33 cellular contexts compared by ENCODE assay signal in genomic region chr19:53894736-53895135, GRCh38. TPM values are rescaled to one million over a fixed set of nuclear protein-coding genes. Genes with fewer than 3 reads are reported as not detected.
"Had no signal": no experiment of that assay in that cellular context is flagged by ENCODE, and none has a peak within 500 bp of the region (broad histone marks: within the 10 kb centered on the region; RNA-seq: fewer than 3 reads in every experiment).

No MANE protein-coding gene starts in this region.

- H3K4me3 ChIP-seq: esophagus squamous epithelium, pancreas, prostate gland, skin epidermis, thoracic aorta, uterus had no signal

- FAIRE-seq: astrocyte, frontal cortex, islet of Langerhans, pancreas had no signal

- H3K9me3 ChIP-seq: neutrophil, pancreas, prostate gland, thoracic aorta, uterus had no signal

- DNase-seq: activated CD4-positive, alpha-beta memory T cell treated with anti-CD3 and anti-CD28 coated beads, Interleukin-2, amount 10 ng/mL, durations not matched to agents 7 days and 5 days; activated CD4-positive, alpha-beta T cell treated with anti-CD3 and anti-CD28 coated beads for 1 hour; activated CD4-positive, alpha-beta T cell treated with anti-CD3 and anti-CD28 coated beads, Interleukin-2, amount 10 ng/mL, durations not matched to agents 7 days and 5 days; activated CD8-positive, alpha-beta memory T cell treated with anti-CD3 and anti-CD28 coated beads, Interleukin-2, amount 50 U/mL, for 48 hours; activated gamma-delta T cell treated with Interleukin-2 at 50 U/mL for 16 hours; activated naive CD4-positive, alpha-beta T cell treated with anti-CD3 and anti-CD28 coated beads, Interleukin-2, amount 50 U/mL, for 16 hours; activated T-cell treated with anti-CD3 and anti-CD28 coated beads, Interleukin-2, amount 50 U/mL, for 24 hours; amniotic stem cell; brain microvascular endothelial cell; central memory CD4-positive, alpha-beta T cell; effector CD4-positive, alpha-beta T cell; esophagus squamous epithelium; left colon; naive B cell; nephron progenitor cell; pancreas; retina; stimulated activated CD4-positive, alpha-beta T cell treated with anti-CD3 and anti-CD28 coated beads, Interleukin-12 subunit alpha, Interleukin-12 subunit beta, amount 100 ng/mL, for 4 hours; stimulated activated CD4-positive, alpha-beta T cell treated with anti-CD3 and anti-CD28 coated beads, Interleukin-4, amount 100 ng/mL, for 1 hour; stimulated activated naive CD8-positive, alpha-beta T cell treated with anti-CD3 and anti-CD28 coated beads, Interleukin-15, Interleukin-2, amounts not matched to agents 100 U/mL and 50 U/mL, for 24 hours; T-helper 2 cell; uterus had no signal

- H3K36me3 ChIP-seq: brain microvascular endothelial cell, esophagus squamous epithelium, neutrophil, pancreas, prostate gland, thoracic aorta, uterus had no signal

- H3K27ac ChIP-seq: brain microvascular endothelial cell, epithelial cell of prostate, esophagus squamous epithelium, neutrophil, pancreas, prostate gland, skin epidermis, thoracic aorta, uterus had no signal

- H3K4me1 ChIP-seq: pancreas, prostate gland, uterus had no signal

- H3K27me3 ChIP-seq: uterus had no signal

- ATAC-seq: left colon; pancreas; sciatic nerve; stimulated activated naive CD8-positive, alpha-beta T cell treated with anti-CD3 and anti-CD28 coated beads, Interleukin-15, Interleukin-2, amounts not matched to agents 100 U/mL and 50 U/mL, for 24 hours had no signal

RNA-seq across cellular contexts. Expression of gene PRKCG, which starts 12.7 kb away (rescaled TPM):
- total RNA-seq: activated CD4-positive, alpha-beta memory T cell treated with anti-CD3 and anti-CD28 coated beads, Interleukin-2, amount 10 ng/mL, durations not matched to agents 7 days and 5 days; esophagus squamous epithelium; sciatic nerve; subcutaneous adipose tissue; thoracic aorta had no signal
- polyA plus RNA-seq: liver had no signal

RNA-seq across cellular contexts. Expression of gene CACNG7, which starts 14.3 kb away (rescaled TPM):
- total RNA-seq: activated CD4-positive, alpha-beta memory T cell treated with anti-CD3 and anti-CD28 coated beads, Interleukin-2, amount 10 ng/mL, durations not matched to agents 7 days and 5 days; activated CD4-positive, alpha-beta T cell treated with anti-CD3 and anti-CD28 coated beads, Interleukin-2, amount 10 ng/mL, durations not matched to agents 7 days and 5 days; esophagus squamous epithelium; left colon; liver; prostate gland; sciatic nerve; subcutaneous adipose tissue; thoracic aorta had no signal
- polyA plus RNA-seq: liver had no signal
